19 cellular contexts compared by ENCODE assay signal in genomic region chr3:103706671-103707070, GRCh38.
DNase-seq lines count a peak whose midpoint lies in the region; ATAC-seq, FAIRE-seq and TF ChIP-seq lines count a peak whose summit lies in the region.
"Had no signal": no experiment of that assay in that cellular context is flagged by ENCODE, and none has a peak within 500 bp of the region (broad histone marks: within the 10 kb centered on the region; RNA-seq: fewer than 3 reads in every experiment).

No MANE protein-coding gene starts in this region.

- peak overlapping the region; percentile 43 for H3K27ac ChIP-seq in cardiac muscle cell
- no peak overlapping the region for H3K27ac ChIP-seq in left ventricle myocardium inferior (replicated peaks)
- H3K27ac ChIP-seq in keratinocyte (ENCODE audit: control insufficient read depth, insufficient read depth, low read length), result no peak overlapping the region

- TF ChIP-seq CTCF in cardiac muscle cell (IDR thresholded peaks at IDR 0.05; ENCODE audit: low read depth, low read length) (no peak), left ventricle myocardium inferior (IDR thresholded peaks at IDR 0.05; ENCODE audit: borderline replicate concordance) (no peak), bronchial epithelial cell (IDR thresholded peaks at IDR 0.05; ENCODE audit: insufficient read depth, low read length, severe bottlenecking) (no peak), keratinocyte (optimal IDR thresholded peaks at IDR 0.05 in 1 of 3, IDR thresholded peaks at IDR 0.05 in 1 of 3, conservative IDR thresholded peaks at IDR 0.05 in 1 of 3; ENCODE audit: extremely low read depth in 1 of 3, insufficient read depth in 2 of 3, low read length in 3 of 3) (no peak)

- H3K4me3 ChIP-seq in cardiac muscle cell (no peak overlapping the region), left ventricle myocardium inferior (no peak overlapping the region), bronchial epithelial cell (ENCODE audit: low read depth, low read length) (no peak overlapping the region), keratinocyte (ENCODE audit: control insufficient read depth in 2 of 3, extremely low read depth in 1 of 3, insufficient read depth in 2 of 3, low read depth in 1 of 3, low read length in 3 of 3) (no peak overlapping the region)
- H3K4me3 ChIP-seq: HAP-1 had no signal

- H3K27me3 ChIP-seq in cardiac muscle cell (no peaks in the 10 kb centered on the region), left ventricle myocardium inferior (ENCODE audit: low read depth) (no peaks in the 10 kb centered on the region), bronchial epithelial cell (ENCODE audit: control insufficient read depth, insufficient read depth, low read length) (no peaks in the 10 kb centered on the region), keratinocyte (ENCODE audit: control insufficient read depth, extremely low read depth, insufficient read depth, low read length) (no peaks in the 10 kb centered on the region)

- FAIRE-seq in bronchial epithelial cell (lab: Jason Lieb, UNC), result no peak
- peak; percentile 62 for FAIRE-seq in keratinocyte (lab: Jason Lieb, UNC)
- FAIRE-seq: GM12891, GM18507, H54 had no signal

- intact Hi-C loops in left ventricle myocardium inferior (cut with micrococcal nuclease), result no loop called here

- no peaks in the 10 kb centered on the region for H3K9me1 ChIP-seq in keratinocyte (ENCODE audit: control insufficient read depth, extremely low read depth, insufficient read depth, low read length)

- H4K20me1 ChIP-seq in keratinocyte (ENCODE audit: control insufficient read depth, extremely low read depth, insufficient read depth, low read length), result no peaks in the 10 kb centered on the region

- H3K36me3 ChIP-seq in cardiac muscle cell, result no peaks in the 10 kb centered on the region
- no peaks in the 10 kb centered on the region for H3K36me3 ChIP-seq in left ventricle myocardium inferior
- no peaks in the 10 kb centered on the region for H3K36me3 ChIP-seq in bronchial epithelial cell (ENCODE audit: control insufficient read depth, insufficient read depth, low read length)
- H3K36me3 ChIP-seq in keratinocyte (ENCODE audit: control insufficient read depth in 2 of 2, extremely low read depth in 1 of 2, insufficient read depth in 2 of 2, low read length in 2 of 2), result no peaks in the 10 kb centered on the region
- H3K36me3 ChIP-seq: HAP-1 had no signal

- dilution Hi-C loops in keratinocyte (cut with MboI; ENCODE audit: extremely low pct_ligation_motif_present, low sequenced_read_pairs), result no loop called here

- H3K4me2 ChIP-seq in keratinocyte (ENCODE audit: control insufficient read depth, extremely low read depth, insufficient read depth, low read depth, low read length), result peak overlapping the region; percentile 29

- H3K9me3 ChIP-seq in cardiac muscle cell (ENCODE audit: low read depth) (no peaks in the 10 kb centered on the region), left ventricle myocardium inferior (replicated peaks) (peaks cover 6% of the 10 kb centered on the region), keratinocyte (ENCODE audit: control insufficient read depth, low read depth, low read length) (no peaks in the 10 kb centered on the region)
- H3K9me3 ChIP-seq: HAP-1 had no signal

- no peaks in the 10 kb centered on the region for H3K79me2 ChIP-seq in keratinocyte (ENCODE audit: control insufficient read depth, insufficient read depth, low read length)

- peak overlapping the region; percentile 54 for H2AFZ ChIP-seq in keratinocyte (ENCODE audit: control insufficient read depth, low read length)

- no peak overlapping the region for H3K9ac ChIP-seq in keratinocyte (ENCODE audit: control insufficient read depth, extremely low read depth, insufficient read depth, low read length)

- peaks cover 22% of the 10 kb centered on the region for H3K4me1 ChIP-seq in cardiac muscle cell (ENCODE audit: low read depth)
- no peaks in the 10 kb centered on the region for H3K4me1 ChIP-seq in left ventricle myocardium inferior
- peaks cover 8% of the 10 kb centered on the region for H3K4me1 ChIP-seq in keratinocyte (ENCODE audit: control insufficient read depth, extremely low read depth, insufficient read depth, low read length)
- H3K4me1 ChIP-seq: HAP-1 had no signal

- DNase-seq in cardiac muscle cell (ENCODE audit: low read depth in 1 of 2, low spot score in 1 of 2) (no peak), left ventricle myocardium inferior (no peak), bronchial epithelial cell (ENCODE audit: low read depth) (peak; percentile 55), keratinocyte (ENCODE audit: low read depth, low spot score) (no peak), UCSD-AML1 (lab: John Stamatoyannopoulos, UW; ENCODE audit: unreplicated experiment) (no peak)
- DNase-seq: C1 segment of cervical spinal cord; Calu3; CD4-positive, alpha-beta memory T cell; COR-L47; DMS53; DMS79 treated with DMSO at 0.1 percent for 48 hours; GF-D8; GOT3; HFFc6 had no signal

- ATAC-seq in GM18511 (IDR thresholded peaks at IDR 0.05; ENCODE audit: unreplicated experiment), result no peak
